Comparison of ENCODE assay signal across 9 cellular contexts in genomic region chr17:28953444-28954118, GRCh38. TPM values are rescaled to one million over a fixed set of nuclear protein-coding genes. Genes with fewer than 3 reads are reported as not detected.
DNase-seq lines count a peak whose midpoint lies in the region; ATAC-seq and TF ChIP-seq lines count a peak whose summit lies in the region.
"Had no signal": no experiment of that assay in that cellular context is flagged by ENCODE, and none has a peak within 500 bp of the region (broad histone marks: within the 10 kb centered on the region; RNA-seq: fewer than 3 reads in every experiment).

No MANE protein-coding gene starts in this region.

- no peaks in the 10 kb centered on the region for H3K36me3 Mint-ChIP-seq in immature natural killer cell

- H3K4me3 Mint-ChIP-seq in immature natural killer cell = peak overlapping the region in 1 of 5 donors; percentile 32

- peaks cover 2% of the 10 kb centered on the region; the same call in 1 of the 2 replicates for H3K36me3 ChIP-seq in Panc1 (ENCODE audit: control insufficient read depth, insufficient read depth, low read length)

- H3K9me3 Mint-ChIP-seq in immature natural killer cell = no peaks in the 10 kb centered on the region

- no peaks in the 10 kb centered on the region for H3K9me3 ChIP-seq in Panc1 (ENCODE audit: control insufficient read depth, insufficient read depth, low read depth, low read length)

- no peak overlapping the region for H3K27ac Mint-ChIP-seq in immature natural killer cell

- H3K4me3 ChIP-seq in Panc1 (ENCODE audit: low read depth in 2 of 2, low read length in 2 of 2) = no peak overlapping the region
- H3K4me3 ChIP-seq: skin epidermis had no signal

- H3K27ac ChIP-seq in Panc1 (ENCODE audit: low read length) = no peak overlapping the region

- H3K4me1 Mint-ChIP-seq in immature natural killer cell = peaks cover 5 to 7% of the 10 kb centered on the region in 2 donors

- TF ChIP-seq CTCF in GM12873 (IDR thresholded peaks at IDR 0.05; ENCODE audit: insufficient read depth, low read depth, low read length, missing control alignments) (peak; percentile 98), Panc1 (IDR thresholded peaks at IDR 0.05) (peak; percentile 87)

- in situ Hi-C loops in Panc1 (cut with HindIII; ENCODE audit: low pct_unique_long_range_greater_than_20kb, low sequenced_read_pairs) = no loop called here

- BruUV-seq in Panc1 (replicated peaks; lab: Mats Ljungman, UMichigan) = no TSS peak

- H3K27me3 Mint-ChIP-seq in immature natural killer cell (ENCODE audit: low read depth in 3 of 3) = peaks cover 10 to 13% (median 10%) of the 10 kb centered on the region in 3 donors

- CTCF ChIA-PET in Panc1 (lab: Charles Lee) = interaction anchor here (0.5 to 1.0 kb wide), 8 partner anchors 9 to 227 kb away, joined by 3 to 8 read pairs (median 4); partner anchors contain the start of gene TLCD1

- H3K4me1 ChIP-seq in Panc1 (ENCODE audit: control insufficient read depth, insufficient read depth, low read length) = peaks cover 7% of the 10 kb centered on the region; the same call in 1 of the 2 replicates

- no peaks in the 10 kb centered on the region for H3K27me3 ChIP-seq in Panc1 (ENCODE audit: control insufficient read depth, insufficient read depth, low read length)

- no peak for ATAC-seq in Panc1

- POLR2A ChIA-PET in Panc1 (lab: Charles Lee) = no interaction called here

- intact Hi-C loops in Panc1 (cut with micrococcal nuclease; ENCODE audit: unreplicated experiment) = loop anchor here (5.0 kb wide), 1 partner anchor 226 kb away; the partner anchor contains the start of genes NEK8 and TLCD1

- DNase-seq in Ammon's horn (ENCODE audit: low spot score) (peak; percentile 72), Panc1 (ENCODE audit: low read depth, low spot score) (peak; percentile 52), immature natural killer cell (peak; percentile 37 to 52 (median 44)), HuH-7.5 (ENCODE audit: low spot score) (no peak), globus pallidus (ENCODE audit: low spot score) (no peak)
- DNase-seq in activated naive CD8-positive, alpha-beta T cell treated with anti-CD3 and anti-CD28 coated beads, Interleukin-2, amount 50 U/mL, for 16 hours (ENCODE audit: low read depth, low spot score) = peak; percentile 15
- peak in 2 of 3 experiments; percentile 17 to 20 for DNase-seq in stimulated activated CD4-positive, alpha-beta T cell treated with anti-CD3 and anti-CD28 coated beads, TNF-alpha, amount 100 ng/mL, for 4 hours (ENCODE audit: low read depth in 3 of 3)

RNA-seq across cellular contexts. Expression of gene PHF12, which starts 2.3 kb away (rescaled TPM):
- 79.1 TPM for total RNA-seq in Panc1 (2021; ENCODE audit: unreplicated experiment)
- 104 TPM for polyA plus RNA-seq in Panc1 (2012; ENCODE audit: insufficient read length)
- 10 to 100 TPM in 1 of 3 donors, 1 to 10 TPM in 2; 1.2 to 15.3 (median 3.9) TPM for polyA plus RNA-seq in immature natural killer cell

RNA-seq across cellular contexts. Expression of gene DHRS13, which starts 50.7 kb away (rescaled TPM):
- 5.2 TPM for total RNA-seq in Panc1 (2021; ENCODE audit: unreplicated experiment)
- polyA plus RNA-seq in Panc1 (2012; ENCODE audit: insufficient read length) = 6.3 TPM
- polyA plus RNA-seq in immature natural killer cell = 10 to 100 TPM; 21.4 to 27.4 (median 22.2) TPM

RNA-seq across cellular contexts. Expression of gene SEZ6, which starts 52.3 kb away (rescaled TPM):
- total RNA-seq in Panc1 (2021; ENCODE audit: unreplicated experiment) = not detected
- 0.38 TPM for polyA plus RNA-seq in Panc1 (2012; ENCODE audit: insufficient read length)
- 1 to 10 TPM in 1 of 3 donors, under 1 TPM in 2; 0.71 to 3.8 (median 0.86) TPM for polyA plus RNA-seq in immature natural killer cell

RNA-seq across cellular contexts. Expression of gene FLOT2, which starts 56.0 kb away (rescaled TPM):
- total RNA-seq in Panc1 (2021; ENCODE audit: unreplicated experiment) = 110 TPM
- 195 TPM for polyA plus RNA-seq in Panc1 (2012; ENCODE audit: insufficient read length)
- polyA plus RNA-seq in immature natural killer cell = 100 to 1,000 TPM; 275 to 360 (median 296) TPM

Comparison
In these comparisons a context has a peak if more than half of its experiments do, and no peak if none do; other contexts are left out.
1. DNase-seq: peak in Ammon's horn (single experiment), Panc1 (single experiment), activated naive CD8-positive, alpha-beta T cell treated with anti-CD3 and anti-CD28 coated beads, Interleukin-2, amount 50 U/mL, for 16 hours (single experiment), immature natural killer cell (3 of 3) and stimulated activated CD4-positive, alpha-beta T cell treated with anti-CD3 and anti-CD28 coated beads, TNF-alpha, amount 100 ng/mL, for 4 hours (2 of 3); none in HuH-7.5 (single experiment) and globus pallidus (single experiment).